ENCODE assay signal across 14 cellular contexts in genomic region chr16:10817963-10818941, GRCh38. TPM values are rescaled to one million over a fixed set of nuclear protein-coding genes. Genes with fewer than 3 reads are reported as not detected.
DNase-seq lines count a peak whose midpoint lies in the region; ATAC-seq and TF ChIP-seq lines count a peak whose summit lies in the region.
"Had no signal": no experiment of that assay in that cellular context is flagged by ENCODE, and none has a peak within 500 bp of the region (broad histone marks: within the 10 kb centered on the region; RNA-seq: fewer than 3 reads in every experiment).

TVP23A (minus strand) TSS chr16:10818794; CDS start chr16:10818493, 301 bp downstream.

- no peak within 1 kb of the TSS for H3K9ac ChIP-seq in HUES48 (ENCODE audit: low read depth, low read length)
- peak within 1 kb of the TSS; percentile 41; the same call in 1 of the 2 replicates for H3K9ac ChIP-seq in iPS-20b (ENCODE audit: low read depth, low read length)

- DNase-seq in chondrocyte (ENCODE audit: low spot score) (no peak), retina (peak; percentile 78), pons (ENCODE audit: low spot score) (no peak), NCI-H748 treated with DMSO at 0.1 percent for 48 hours (lab: John Stamatoyannopoulos, UW) (no peak)
- DNase-seq: cerebellar nuclear complex; NCI-H1092; stimulated activated CD4-positive, alpha-beta T cell treated with anti-CD3 and anti-CD28 coated beads, Interleukin-4, amount 100 ng/mL, for 1 hour; T-helper 9 cell; transverse colon had no signal

- H3K9me3 Mint-ChIP-seq in chondrocyte (ENCODE audit: low read depth): no peaks in the 10 kb centered on the region

- no peak for TF ChIP-seq CTCF in chondrocyte (IDR thresholded peaks at IDR 0.05)

- no peaks in the 10 kb centered on the region for H3K36me3 Mint-ChIP-seq in chondrocyte (ENCODE audit: low read depth)

- no peaks in the 10 kb centered on the region for H3K36me3 ChIP-seq in HUES48 (ENCODE audit: control insufficient read depth, insufficient read depth, low read length)
- no peaks in the 10 kb centered on the region for H3K36me3 ChIP-seq in iPS-20b (ENCODE audit: insufficient read depth, low read depth, low read length)
- H3K36me3 ChIP-seq: transverse colon had no signal

- no peak within 1 kb of the TSS for H3K27ac ChIP-seq in HUES48 (ENCODE audit: low read depth, low read length)
- no peak within 1 kb of the TSS for H3K27ac ChIP-seq in iPS-20b (ENCODE audit: low read length)
- H3K27ac ChIP-seq: transverse colon had no signal

- H3K27me3 ChIP-seq in HUES48 (ENCODE audit: control insufficient read depth, insufficient read depth, low read length) (peaks cover 5% of the 10 kb centered on the region; the same call in 1 of the 2 replicates), iPS-20b (ENCODE audit: insufficient read depth, low read length) (peaks cover 10% of the 10 kb centered on the region)

- no peak within 1 kb of the TSS for H3K27ac Mint-ChIP-seq in chondrocyte (ENCODE audit: unreplicated experiment)

- peak within 1 kb of the TSS; percentile 66 for H3K4me3 ChIP-seq in HUES48 (ENCODE audit: low read depth, low read length)
- peak within 1 kb of the TSS; percentile 64 for H3K4me3 ChIP-seq in iPS-20b (ENCODE audit: low read length)

- ATAC-seq in GM18873 (IDR thresholded peaks at IDR 0.05; ENCODE audit: low FRiP score, unreplicated experiment) (no peak), GM19463 (IDR thresholded peaks at IDR 0.05; ENCODE audit: unreplicated experiment) (no peak)

- H3K9me3 ChIP-seq in HUES48 (ENCODE audit: control insufficient read depth, insufficient read depth, low read length) (no peaks in the 10 kb centered on the region), iPS-20b (ENCODE audit: insufficient read depth, low read depth, low read length) (no peaks in the 10 kb centered on the region)
- H3K9me3 ChIP-seq: transverse colon had no signal

- H3K27me3 Mint-ChIP-seq in chondrocyte (ENCODE audit: low read depth): peaks cover 31% of the 10 kb centered on the region

- no peaks in the 10 kb centered on the region for H3K4me1 Mint-ChIP-seq in chondrocyte (ENCODE audit: low read depth)

- peak within 1 kb of the TSS; percentile 36 for H3K4me3 Mint-ChIP-seq in chondrocyte (ENCODE audit: unreplicated experiment)

- H3K4me1 ChIP-seq in HUES48 (ENCODE audit: control insufficient read depth, insufficient read depth, low read length) (no peaks in the 10 kb centered on the region), iPS-20b (ENCODE audit: insufficient read depth, low read length) (no peaks in the 10 kb centered on the region)
- H3K4me1 ChIP-seq: transverse colon had no signal

RNA-seq across cellular contexts. Expression of gene TVP23A, which starts in this region (rescaled TPM):
- 0.07 TPM in 1 of 3 replicates, not detected in the others for total RNA-seq in chondrocyte
- total RNA-seq: myocyte had no signal
